In genomic region chr5:171451421-171451820, GRCh38 we compare ENCODE assay signal across 1 cellular context.
TF ChIP-seq lines count a peak whose summit lies in the region.

No MANE protein-coding gene starts in this region.

TF ChIP-seq in GM23338, 12 proteins besides CTCF, POLR2A, EP300 and RAD21 (continued from another document):
- TF ChIP-seq ZNF462 (CRISPR knock-in tag; IDR thresholded peaks at IDR 0.05) (no peak), NANOG (IDR thresholded peaks at IDR 0.05; ENCODE audit: borderline replicate concordance) (no peak), ZNF331 (CRISPR knock-in tag; IDR thresholded peaks at IDR 0.05; ENCODE audit: low read depth) (no peak), EZH2phosphoT487 (IDR thresholded peaks at IDR 0.05; ENCODE audit: unreplicated experiment) (no peak), ZNF114 (CRISPR knock-in tag; IDR thresholded peaks at IDR 0.05) (no peak)
